ENCODE assay signal across 17 cellular contexts in the genomic region with DNA sequence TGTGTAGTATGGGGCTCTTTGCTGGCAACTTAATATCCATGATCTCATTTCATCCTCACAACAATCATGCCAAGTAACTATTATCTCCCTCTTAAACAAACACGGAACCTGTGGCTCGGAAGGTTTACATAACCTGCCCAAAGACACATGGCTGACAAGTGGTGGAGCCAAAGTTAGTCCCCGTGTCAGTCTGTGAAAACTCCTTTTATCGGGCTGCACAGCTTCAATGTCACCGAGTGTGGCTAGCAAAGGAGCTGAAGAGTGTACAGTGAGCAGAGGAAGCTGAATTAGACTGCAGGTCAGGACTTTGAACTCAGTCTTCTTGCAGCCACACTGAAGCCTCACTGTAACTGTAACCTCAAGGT.
DNase-seq lines count a peak whose midpoint lies in the region; ATAC-seq, FAIRE-seq and TF ChIP-seq lines count a peak whose summit lies in the region.
"Had no signal": no experiment of that assay in that cellular context is flagged by ENCODE, and none has a peak within 500 bp of the region (broad histone marks: within the 10 kb centered on the region; RNA-seq: fewer than 3 reads in every experiment).

No MANE protein-coding gene starts in this region.

- in situ Hi-C loops in Caki2 (cut with HindIII; ENCODE audit: low pct_unique_long_range_greater_than_20kb, low sequenced_read_pairs) (no loop called here), GM12878 (cut with MboI) (no loop called here), HepG2 (cut with HindIII; ENCODE audit: extremely low pct_ligation_motif_present, low pct_unique_long_range_greater_than_20kb) (no loop called here)

- CTCF ChIA-PET in GM12878 (lab: Yijun Ruan, JAX), result interaction anchor here (0.6 to 1.6 kb wide), 4 partner anchors 9 to 552 kb away, joined by 3 to 4 read pairs (median 4); no protein-coding TSS in a partner anchor
- CTCF ChIA-PET in HepG2 (lab: Yijun Ruan, JAX; ENCODE audit: low intra/inter-chr PET ratio, low total read pairs), result no interaction called here

- no peak for TF ChIP-seq POLR2A in GM12878 (IDR thresholded peaks at IDR 0.05; ENCODE audit: low read depth, low read length)
- no peak for TF ChIP-seq POLR2A in HepG2 (IDR thresholded peaks at IDR 0.05; ENCODE audit: insufficient read depth in 1 of 2, low read depth in 2 of 2, low read length in 2 of 2)

- BruUV-seq in GM12878 (replicated peaks; lab: Mats Ljungman, UMichigan) (TSS peak; percentile 18), HepG2 (replicated peaks; lab: Mats Ljungman, UMichigan) (TSS peak; percentile 20)

- POLR2A ChIA-PET in GM12878 (lab: Charles Lee), result no interaction called here
- POLR2A ChIA-PET in HepG2 (lab: Yijun Ruan, JAX), result interaction anchor here (1.3 to 1.5 kb wide), 2 partner anchors 10 to 13 kb away, joined by 4 to 7 read pairs; no protein-coding TSS in a partner anchor

- peaks cover 7% of the 10 kb centered on the region for H3K36me3 Mint-ChIP-seq in neural progenitor cell

- H3K9me3 Mint-ChIP-seq in neural progenitor cell, result no peaks in the 10 kb centered on the region
- H3K9me3 Mint-ChIP-seq: activated naive CD8-positive, alpha-beta T cell treated with anti-CD3 and anti-CD28 coated beads, Interleukin-2, amount 50 U/mL, for 24 hours had no signal

- no peak overlapping the region for H3K27ac ChIP-seq in GM12878 (ENCODE audit: control insufficient read depth, insufficient read depth)
- H3K27ac ChIP-seq in HepG2 (ENCODE audit: extremely low read length, insufficient read depth, low read length), result peak overlapping the region; percentile 62
- H3K27ac ChIP-seq in neural progenitor cell, result no peak overlapping the region
- H3K27ac ChIP-seq: gastroesophageal sphincter, lower lobe of right lung had no signal

- H3K9me3 ChIP-seq in GM12878 (replicated peaks; ENCODE audit: control insufficient read depth, insufficient read depth, low read length) (no peaks in the 10 kb centered on the region), HepG2 (ENCODE audit: low read length) (no peaks in the 10 kb centered on the region), neural progenitor cell (ENCODE audit: low read depth) (no peaks in the 10 kb centered on the region)
- H3K9me3 ChIP-seq: gastroesophageal sphincter, lower lobe of right lung had no signal

- no peak for TF ChIP-seq CTCF in GM12878 (IDR thresholded peaks at IDR 0.05 in 2 of 3, conservative IDR thresholded peaks at IDR 0.05 in 1 of 3; ENCODE audit: control insufficient read depth in 2 of 3, extremely low read depth in 1 of 3, insufficient read depth in 1 of 3, low read depth in 3 of 3, low read length in 3 of 3)
- no peak for TF ChIP-seq CTCF in HepG2 (CRISPR knock-in tag; IDR thresholded peaks at IDR 0.05)
- no peak for TF ChIP-seq CTCF in neural progenitor cell (IDR thresholded peaks at IDR 0.05)

- H3K4me1 ChIP-seq in GM12878 (ENCODE audit: control insufficient read depth, insufficient read depth, low read length) (no peaks in the 10 kb centered on the region), HepG2 (ENCODE audit: insufficient read depth, low read length) (peaks cover 42% of the 10 kb centered on the region), neural progenitor cell (no peaks in the 10 kb centered on the region)

- H3K27ac Mint-ChIP-seq in neural progenitor cell, result no peak overlapping the region
- H3K27ac Mint-ChIP-seq: activated naive CD8-positive, alpha-beta T cell treated with anti-CD3 and anti-CD28 coated beads, Interleukin-2, amount 50 U/mL, for 24 hours; B cell had no signal

- H3K36me3 ChIP-seq in GM12878 (ENCODE audit: control insufficient read depth in 2 of 2, insufficient read depth in 2 of 2, low read length in 1 of 2) (peaks cover 0 to 17% of the 10 kb centered on the region in 2 experiments), HepG2 (replicated peaks in 1 of 2; ENCODE audit: control insufficient read depth in 1 of 2, insufficient read depth in 2 of 2, low read length in 2 of 2) (peaks cover 4 to 22% of the 10 kb centered on the region in 2 experiments; a peak in 3 of 5 replicates), neural progenitor cell (no peaks in the 10 kb centered on the region)

- FAIRE-seq in GM12878 (lab: Jason Lieb, UNC), result no peak
- FAIRE-seq in HepG2 (lab: Jason Lieb, UNC), result peak; percentile 85
- FAIRE-seq in frontal cortex (lab: Jason Lieb, UNC), result no peak

- H3K79me2 ChIP-seq in GM12878 (ENCODE audit: control insufficient read depth, insufficient read depth, low read length) (no peaks in the 10 kb centered on the region), HepG2 (ENCODE audit: insufficient read depth, low read length) (no peaks in the 10 kb centered on the region), neural progenitor cell (ENCODE audit: low read depth) (no peaks in the 10 kb centered on the region)

- no peaks in the 10 kb centered on the region for H3F3A ChIP-seq in neural progenitor cell (ENCODE audit: low read depth)

- intact Hi-C loops in GM12878 (cut with micrococcal nuclease; ENCODE audit: unreplicated experiment) (no loop called here), HepG2 (cut with micrococcal nuclease; ENCODE audit: unreplicated experiment) (no loop called here)

- 96% methylated on average over 5 of the region's 5 CpGs for WGBS in GM12878 (ENCODE audit: insufficient coverage, insufficient replicate concordance, low lambda C conversion rate, missing lambda C conversion rate)
- 15% methylated on average over 5 of the region's 5 CpGs for WGBS in HepG2 (ENCODE audit: low lambda C conversion rate)

- H4K20me1 ChIP-seq in GM12878 (ENCODE audit: control insufficient read depth, insufficient read depth) (no peaks in the 10 kb centered on the region), HepG2 (ENCODE audit: insufficient read depth, low read length) (no peaks in the 10 kb centered on the region), neural progenitor cell (ENCODE audit: low read depth) (no peaks in the 10 kb centered on the region)

- RAD21 ChIA-PET in GM12878 (lab: Charles Lee; ENCODE audit: unreplicated experiment), result interaction anchor here (0.7 to 0.8 kb wide), 2 partner anchors 13 to 22 kb away, joined by 3 read pairs; no protein-coding TSS in a partner anchor

- H3K4me3 ChIP-seq in GM12878 (no peak overlapping the region), HepG2 (replicated peaks in 1 of 3; ENCODE audit: insufficient read depth in 1 of 3, low read depth in 2 of 3, low read length in 3 of 3) (peak overlapping the region in 1 of 3 experiments; percentile 8; a peak in 1 of 6 replicates), neural progenitor cell (no peak overlapping the region)
- H3K4me3 ChIP-seq: gastroesophageal sphincter, lower lobe of right lung had no signal

- TF ChIP-seq EP300 in GM12878 (IDR thresholded peaks at IDR 0.05; ENCODE audit: borderline replicate concordance in 1 of 2, control insufficient read depth in 1 of 2, low read depth in 2 of 2, low read length in 2 of 2) (no peak), HepG2 (IDR thresholded peaks at IDR 0.05; ENCODE audit: low read depth in 2 of 2, low read length in 2 of 2) (no peak; a peak in 1 of 4 replicates), HepG2 (CRISPR knock-in tag; IDR thresholded peaks at IDR 0.05; ENCODE audit: borderline replicate concordance) (0 out of 2 replicates have a peak, but pooled peaks have one; percentile 34)

- H3K27me3 ChIP-seq in GM12878 (replicated peaks in 1 of 2; ENCODE audit: control insufficient read depth in 2 of 2, insufficient read depth in 2 of 2, low read length in 1 of 2) (no peaks in the 10 kb centered on the region), HepG2 (ENCODE audit: control insufficient read depth in 1 of 2, insufficient read depth in 2 of 2, low read length in 2 of 2) (no peaks in the 10 kb centered on the region), neural progenitor cell (no peaks in the 10 kb centered on the region)
- H3K27me3 ChIP-seq: gastroesophageal sphincter had no signal

- H2AFZ ChIP-seq in GM12878 (ENCODE audit: control insufficient read depth, low read depth, low read length), result no peak overlapping the region
- peak overlapping the region; percentile 2 for H2AFZ ChIP-seq in HepG2 (ENCODE audit: low read length)
- no peak overlapping the region for H2AFZ ChIP-seq in neural progenitor cell (replicated peaks)

- no peaks in the 10 kb centered on the region for H3K4me1 Mint-ChIP-seq in neural progenitor cell
- H3K4me1 Mint-ChIP-seq: activated naive CD8-positive, alpha-beta T cell treated with anti-CD3 and anti-CD28 coated beads, Interleukin-2, amount 50 U/mL, for 24 hours had no signal

- H3K4me3 Mint-ChIP-seq in neural progenitor cell, result no peak overlapping the region
- H3K4me3 Mint-ChIP-seq: activated naive CD8-positive, alpha-beta T cell treated with anti-CD3 and anti-CD28 coated beads, Interleukin-2, amount 50 U/mL, for 24 hours; B cell had no signal

- peak; percentile 63 for DNase-seq in Caki2 (ENCODE audit: low read depth)
- DNase-seq in NCI-H1417 treated with DMSO at 0.1 percent for 48 hours (lab: John Stamatoyannopoulos, UW), result peak; percentile 66
- DNase-seq in GM12878 (ENCODE audit: low read depth, low spot score), result no peak
- DNase-seq in HepG2 (ENCODE audit: low spot score), result peak; percentile 78
- no peak for DNase-seq in neural progenitor cell (ENCODE audit: low spot score)
- no peak for DNase-seq in frontal cortex (ENCODE audit: low spot score in 2 of 2)
- no peak for DNase-seq in NCI-H187 treated with DMSO at 0.1 percent for 48 hours (lab: John Stamatoyannopoulos, UW)
- DNase-seq: activated CD8-positive, alpha-beta memory T cell treated with anti-CD3 and anti-CD28 coated beads, Interleukin-2, amount 50 U/mL, for 4 hours; activated naive CD8-positive, alpha-beta T cell treated with anti-CD3 and anti-CD28 coated beads, Interleukin-2, amount 50 U/mL, for 24 hours; HCEC 1CT; lower lobe of right lung; NCI-H226; stimulated activated CD4-positive, alpha-beta T cell treated with anti-CD3 and anti-CD28 coated beads, Interleukin-2, amount 100 ng/mL, for 48 hours; stimulated activated naive CD8-positive, alpha-beta T cell treated with anti-CD3 and anti-CD28 coated beads, Interleukin-15, Interleukin-2, amounts not matched to agents 100 U/mL and 50 U/mL, for 24 hours had no signal

- no peak for TF ChIP-seq RAD21 in GM12878 (IDR thresholded peaks at IDR 0.05; ENCODE audit: insufficient read depth, low read depth, low read length)
- no peak for TF ChIP-seq RAD21 in HepG2 (CRISPR knock-in tag; IDR thresholded peaks at IDR 0.05)

- H3K9ac ChIP-seq in GM12878 (ENCODE audit: control insufficient read depth, insufficient read depth, low read length) (no peak overlapping the region), HepG2 (ENCODE audit: insufficient read depth, low read depth, low read length) (peak overlapping the region; percentile 20; the same call in 1 of the 2 replicates), neural progenitor cell (no peak overlapping the region)

- H3K27me3 Mint-ChIP-seq in neural progenitor cell (ENCODE audit: insufficient read depth, low read depth), result no peaks in the 10 kb centered on the region
- H3K27me3 Mint-ChIP-seq: activated naive CD8-positive, alpha-beta T cell treated with anti-CD3 and anti-CD28 coated beads, Interleukin-2, amount 50 U/mL, for 24 hours; B cell had no signal

- SMC1A ChIA-PET in GM12878 (lab: Charles Lee; ENCODE audit: uncharacterized antibody, unreplicated experiment), result interaction anchor here (1.1 kb wide), 1 partner anchor 13 kb away, joined by 3 read pairs; no protein-coding TSS in a partner anchor

- H3K4me2 ChIP-seq in GM12878 (ENCODE audit: control insufficient read depth, insufficient read depth) (no peak overlapping the region), HepG2 (ENCODE audit: low read depth, low read length) (peak overlapping the region; percentile 65), neural progenitor cell (no peak overlapping the region)

- ATAC-seq in GM12878 (no peak), HepG2 (peak; percentile 53), HG03039 (IDR thresholded peaks at IDR 0.05; ENCODE audit: unreplicated experiment) (no peak)
- ATAC-seq: activated naive CD8-positive, alpha-beta T cell treated with anti-CD3 and anti-CD28 coated beads, Interleukin-2, amount 50 U/mL, for 24 hours; gastroesophageal sphincter; stimulated activated naive CD8-positive, alpha-beta T cell treated with anti-CD3 and anti-CD28 coated beads, Interleukin-15, Interleukin-2, amounts not matched to agents 100 U/mL and 50 U/mL, for 24 hours had no signal

Comparison
In these comparisons a context has a peak if more than half of its experiments do, and no peak if none do; other contexts are left out.
1. DNase-seq: peak in Caki2 (single experiment), NCI-H1417 treated with DMSO at 0.1 percent for 48 hours (single experiment) and HepG2 (single experiment); none in GM12878 (single experiment), neural progenitor cell (single experiment), frontal cortex (0 of 2) and NCI-H187 treated with DMSO at 0.1 percent for 48 hours (single experiment).